ENCODE assay signal across 8 cellular contexts in the genomic region with DNA sequence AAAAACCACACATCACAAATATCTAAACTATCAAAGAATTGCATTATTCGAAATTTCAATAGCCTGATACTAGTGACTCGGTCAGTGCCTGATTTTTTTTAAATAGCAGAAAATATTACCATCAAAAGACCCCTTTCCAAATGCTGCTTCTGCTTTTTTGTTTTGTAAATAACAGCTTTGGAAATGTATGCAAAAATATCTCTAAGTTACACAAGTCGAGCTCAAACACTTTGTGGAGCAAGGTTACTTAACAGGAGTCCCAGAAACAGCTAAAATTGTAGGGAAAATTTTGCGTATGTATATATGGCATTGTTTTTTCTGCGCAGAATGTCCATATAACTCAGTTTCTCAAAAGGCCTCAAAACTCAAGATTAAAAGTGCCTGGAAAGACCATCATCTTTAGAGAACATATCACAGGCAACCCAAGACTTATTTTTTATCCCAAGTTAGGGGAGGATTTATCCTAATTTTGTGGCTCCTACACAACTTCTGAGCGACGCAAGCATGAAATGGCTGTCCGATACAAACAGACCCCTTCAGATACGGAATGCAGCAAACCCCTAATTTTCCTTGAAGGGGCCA. TPM values are rescaled to one million over a fixed set of nuclear protein-coding genes. Genes with fewer than 3 reads are reported as not detected.
A peak's percentile ranks its signal among the peaks of the same experiment; 100 is the strongest.
DNase-seq lines count a peak whose midpoint lies in the region; ATAC-seq lines count a peak whose summit lies in the region.

No MANE protein-coding gene starts in this region.

- H3K27me3 Mint-ChIP-seq in T-helper 2 cell treated with Interferon-gamma antibody and Interleukin-4, amounts not matched to agents 5 μg/mL and 100 μg/mL, for 36 hours (ENCODE audit: low read depth), result no peaks in the 10 kb centered on the region
- H3K27me3 Mint-ChIP-seq in activated naive CD8-positive, alpha-beta T cell treated with anti-CD3 and anti-CD28 coated beads, Interleukin-2, amount 10 ng/mL, durations not matched to agents 7 days and 5 days, result no peaks in the 10 kb centered on the region

- H3K27ac ChIP-seq in layer of hippocampus (ENCODE audit: low read depth, low read length) (peak overlapping the region; percentile 96), temporal lobe (ENCODE audit: low read depth, low read length) (peak overlapping the region; percentile 90)

- peaks cover 18% of the 10 kb centered on the region for H3K36me3 Mint-ChIP-seq in T-helper 2 cell treated with Interferon-gamma antibody and Interleukin-4, amounts not matched to agents 5 μg/mL and 100 μg/mL, for 36 hours (ENCODE audit: low read depth)
- peaks cover 19% of the 10 kb centered on the region for H3K36me3 Mint-ChIP-seq in activated naive CD8-positive, alpha-beta T cell treated with anti-CD3 and anti-CD28 coated beads, Interleukin-2, amount 10 ng/mL, durations not matched to agents 7 days and 5 days

- peak overlapping the region; percentile 81 for H3K27ac Mint-ChIP-seq in T-helper 2 cell treated with Interferon-gamma antibody and Interleukin-4, amounts not matched to agents 5 μg/mL and 100 μg/mL, for 36 hours
- peak overlapping the region; percentile 86 for H3K27ac Mint-ChIP-seq in activated naive CD8-positive, alpha-beta T cell treated with anti-CD3 and anti-CD28 coated beads, Interleukin-2, amount 10 ng/mL, durations not matched to agents 7 days and 5 days

- POLR2A ChIA-PET in activated naive CD8-positive, alpha-beta T cell treated with anti-CD3 and anti-CD28 coated beads, Interleukin-2, amount 10 ng/mL, durations not matched to agents 7 days and 5 days (lab: Charles Lee), result interaction anchor here (0.9 to 2.0 kb wide), 8 partner anchors 10 to 243 kb away, joined by 3 to 30 read pairs (median 4); no protein-coding TSS in a partner anchor

- no peaks in the 10 kb centered on the region for H3K9me3 Mint-ChIP-seq in T-helper 2 cell treated with Interferon-gamma antibody and Interleukin-4, amounts not matched to agents 5 μg/mL and 100 μg/mL, for 36 hours
- no peaks in the 10 kb centered on the region for H3K9me3 Mint-ChIP-seq in activated naive CD8-positive, alpha-beta T cell treated with anti-CD3 and anti-CD28 coated beads, Interleukin-2, amount 10 ng/mL, durations not matched to agents 7 days and 5 days

- no peak for DNase-seq in T-helper 2 cell treated with Interferon-gamma antibody and Interleukin-4, amounts not matched to agents 5 μg/mL and 100 μg/mL, for 36 hours (ENCODE audit: low spot score)
- DNase-seq in T-helper 2 cell (no peak), KG1 (lab: John Stamatoyannopoulos, UW) (no peak), NCI-H128 (lab: John Stamatoyannopoulos, UW; ENCODE audit: unreplicated experiment) (no peak)
- DNase-seq in activated naive CD8-positive, alpha-beta T cell treated with anti-CD3 and anti-CD28 coated beads, Interleukin-2, amount 10 ng/mL, durations not matched to agents 7 days and 5 days, result no peak
- DNase-seq in stimulated activated CD4-positive, alpha-beta T cell treated with anti-CD3 and anti-CD28 coated beads, Interleukin-12 subunit alpha, Interleukin-12 subunit beta, amount 100 ng/mL, for 4 hours, result no peak

- no peaks in the 10 kb centered on the region for H3K27me3 ChIP-seq in layer of hippocampus (ENCODE audit: control insufficient read depth, insufficient read depth, low read length)

- H3K4me1 Mint-ChIP-seq in T-helper 2 cell treated with Interferon-gamma antibody and Interleukin-4, amounts not matched to agents 5 μg/mL and 100 μg/mL, for 36 hours (ENCODE audit: low read depth), result peaks cover 25% of the 10 kb centered on the region
- peaks cover 27% of the 10 kb centered on the region for H3K4me1 Mint-ChIP-seq in activated naive CD8-positive, alpha-beta T cell treated with anti-CD3 and anti-CD28 coated beads, Interleukin-2, amount 10 ng/mL, durations not matched to agents 7 days and 5 days

- ATAC-seq in activated naive CD8-positive, alpha-beta T cell treated with anti-CD3 and anti-CD28 coated beads, Interleukin-2, amount 10 ng/mL, durations not matched to agents 7 days and 5 days (ENCODE audit: low read depth), result no peak

- H3K4me3 Mint-ChIP-seq in T-helper 2 cell treated with Interferon-gamma antibody and Interleukin-4, amounts not matched to agents 5 μg/mL and 100 μg/mL, for 36 hours, result peak overlapping the region; percentile 78
- H3K4me3 Mint-ChIP-seq in activated naive CD8-positive, alpha-beta T cell treated with anti-CD3 and anti-CD28 coated beads, Interleukin-2, amount 10 ng/mL, durations not matched to agents 7 days and 5 days, result peak overlapping the region; percentile 85

RNA-seq across cellular contexts. Expression of a gene that starts 1.4 kb away (rescaled TPM):
- 10 to 100 TPM; 48.9 to 53.1 TPM for total RNA-seq in activated naive CD8-positive, alpha-beta T cell treated with anti-CD3 and anti-CD28 coated beads, Interleukin-2, amount 10 ng/mL, durations not matched to agents 7 days and 5 days
- total RNA-seq in temporal lobe, result 24.3 TPM
